In genomic region chr12:8709124-8709830, GRCh38 we compare ENCODE assay signal across 10 cellular contexts. TPM values are rescaled to one million over a fixed set of nuclear protein-coding genes. Genes with fewer than 3 reads are reported as not detected.
DNase-seq lines count a peak whose midpoint lies in the region; ATAC-seq lines count a peak whose summit lies in the region.
"Had no signal": no experiment of that assay in that cellular context is flagged by ENCODE, and none has a peak within 500 bp of the region (broad histone marks: within the 10 kb centered on the region; RNA-seq: fewer than 3 reads in every experiment).

No MANE protein-coding gene starts in this region.

- H3K9me3 Mint-ChIP-seq in effector memory CD8-positive, alpha-beta T cell = no peaks in the 10 kb centered on the region
- no peaks in the 10 kb centered on the region for H3K9me3 Mint-ChIP-seq in activated T-helper 1 cell treated with anti-CD3 and anti-CD28 coated beads, Interleukin-12 subunit alpha, Interleukin-12 subunit beta, Interleukin-2, Interleukin-4 antibody, amounts not matched to agents 30 ng/mL and 10 ng/mL and 1 ng/mL, durations not matched to agents 14 hours and 24 hours and 36 hours
- H3K9me3 Mint-ChIP-seq: activated naive CD4-positive, alpha-beta T cell treated with anti-CD3 and anti-CD28 coated beads, Interleukin-2, amount 50 U/mL, for 24 hours had no signal

- intact Hi-C loops in activated T-helper 1 cell treated with anti-CD3 and anti-CD28 coated beads, Interleukin-12 subunit alpha, Interleukin-12 subunit beta, Interleukin-2, Interleukin-4 antibody, amounts not matched to agents 30 ng/mL and 10 ng/mL and 1 ng/mL, durations not matched to agents 14 hours and 24 hours and 36 hours (cut with micrococcal nuclease) = no loop called here

- ATAC-seq in effector memory CD8-positive, alpha-beta T cell (replicated peaks) = no peak

- H3K4me1 Mint-ChIP-seq in effector memory CD8-positive, alpha-beta T cell (ENCODE audit: low read depth in 2 of 2) = peaks cover 0 to 4% of the 10 kb centered on the region in 2 donors
- H3K4me1 Mint-ChIP-seq in activated T-helper 1 cell treated with anti-CD3 and anti-CD28 coated beads, Interleukin-12 subunit alpha, Interleukin-12 subunit beta, Interleukin-2, Interleukin-4 antibody, amounts not matched to agents 30 ng/mL and 10 ng/mL and 1 ng/mL, durations not matched to agents 14 hours and 24 hours and 36 hours (ENCODE audit: low read depth) = no peaks in the 10 kb centered on the region

- H3K27ac ChIP-seq in caudate nucleus (ENCODE audit: low read depth, low read length) = peak overlapping the region; percentile 37

- DNase-seq in H4 (ENCODE audit: low spot score) (peak; percentile 69), caudate nucleus (lab: John Stamatoyannopoulos, UW) (no peak), left kidney (ENCODE audit: low read depth, low spot score) (peak; percentile 36), stromal cell of bone marrow (ENCODE audit: low read depth) (peak; percentile 30), NCI-H1417 treated with DMSO at 0.1 percent for 48 hours (lab: John Stamatoyannopoulos, UW) (no peak)
- no peak for DNase-seq in activated CD4-positive, alpha-beta T cell treated with anti-CD3 and anti-CD28 coated beads for 48 hours
- no peak for DNase-seq in effector memory CD8-positive, alpha-beta T cell
- DNase-seq in activated T-helper 1 cell treated with anti-CD3 and anti-CD28 coated beads, Interleukin-12 subunit alpha, Interleukin-12 subunit beta, Interleukin-2, Interleukin-4 antibody, amounts not matched to agents 30 ng/mL and 10 ng/mL and 1 ng/mL, durations not matched to agents 14 hours and 24 hours and 36 hours (ENCODE audit: low spot score) = no peak
- DNase-seq: T-helper 9 cell had no signal

- H3K27ac Mint-ChIP-seq in effector memory CD8-positive, alpha-beta T cell = no peak overlapping the region
- H3K27ac Mint-ChIP-seq in activated T-helper 1 cell treated with anti-CD3 and anti-CD28 coated beads, Interleukin-12 subunit alpha, Interleukin-12 subunit beta, Interleukin-2, Interleukin-4 antibody, amounts not matched to agents 30 ng/mL and 10 ng/mL and 1 ng/mL, durations not matched to agents 14 hours and 24 hours and 36 hours = no peak overlapping the region
- H3K27ac Mint-ChIP-seq: activated naive CD4-positive, alpha-beta T cell treated with anti-CD3 and anti-CD28 coated beads, Interleukin-2, amount 50 U/mL, for 24 hours had no signal

- H3K4me3 Mint-ChIP-seq in effector memory CD8-positive, alpha-beta T cell = no peak overlapping the region
- no peak overlapping the region for H3K4me3 Mint-ChIP-seq in activated T-helper 1 cell treated with anti-CD3 and anti-CD28 coated beads, Interleukin-12 subunit alpha, Interleukin-12 subunit beta, Interleukin-2, Interleukin-4 antibody, amounts not matched to agents 30 ng/mL and 10 ng/mL and 1 ng/mL, durations not matched to agents 14 hours and 24 hours and 36 hours
- H3K4me3 Mint-ChIP-seq: activated naive CD4-positive, alpha-beta T cell treated with anti-CD3 and anti-CD28 coated beads, Interleukin-2, amount 50 U/mL, for 24 hours had no signal

- no peaks in the 10 kb centered on the region for H3K27me3 Mint-ChIP-seq in effector memory CD8-positive, alpha-beta T cell
- H3K27me3 Mint-ChIP-seq in activated T-helper 1 cell treated with anti-CD3 and anti-CD28 coated beads, Interleukin-12 subunit alpha, Interleukin-12 subunit beta, Interleukin-2, Interleukin-4 antibody, amounts not matched to agents 30 ng/mL and 10 ng/mL and 1 ng/mL, durations not matched to agents 14 hours and 24 hours and 36 hours (ENCODE audit: insufficient read depth) = peaks cover 12% of the 10 kb centered on the region
- H3K27me3 Mint-ChIP-seq: activated naive CD4-positive, alpha-beta T cell treated with anti-CD3 and anti-CD28 coated beads, Interleukin-2, amount 50 U/mL, for 24 hours had no signal

- H3K36me3 Mint-ChIP-seq in effector memory CD8-positive, alpha-beta T cell (ENCODE audit: insufficient read depth) = no peaks in the 10 kb centered on the region
- no peaks in the 10 kb centered on the region for H3K36me3 Mint-ChIP-seq in activated T-helper 1 cell treated with anti-CD3 and anti-CD28 coated beads, Interleukin-12 subunit alpha, Interleukin-12 subunit beta, Interleukin-2, Interleukin-4 antibody, amounts not matched to agents 30 ng/mL and 10 ng/mL and 1 ng/mL, durations not matched to agents 14 hours and 24 hours and 36 hours (ENCODE audit: low read depth)

RNA-seq across cellular contexts. Expression of gene RIMKLB, which starts 11.5 kb away (rescaled TPM):
- 15.9 and 18.6 TPM in 2 replicates for total RNA-seq in H4 (2014; rRNA removed; shearing (Covaris generic))
- 0.47 and 0.52 TPM in 2 replicates for total RNA-seq in activated T-helper 1 cell treated with anti-CD3 and anti-CD28 coated beads, Interleukin-12 subunit alpha, Interleukin-12 subunit beta, Interleukin-2, Interleukin-4 antibody, amounts not matched to agents 30 ng/mL and 10 ng/mL and 1 ng/mL, durations not matched to agents 14 hours and 24 hours and 36 hours

RNA-seq across cellular contexts. Expression of gene MFAP5, which starts 46.7 kb away (rescaled TPM):
- not detected in 2 replicates for total RNA-seq in H4 (2014; rRNA removed; shearing (Covaris generic))
- total RNA-seq in activated T-helper 1 cell treated with anti-CD3 and anti-CD28 coated beads, Interleukin-12 subunit alpha, Interleukin-12 subunit beta, Interleukin-2, Interleukin-4 antibody, amounts not matched to agents 30 ng/mL and 10 ng/mL and 1 ng/mL, durations not matched to agents 14 hours and 24 hours and 36 hours = not detected in 2 replicates

Comparison
In these comparisons a context has a peak if more than half of its experiments do, and no peak if none do; other contexts are left out.
1. DNase-seq: peak in H4 (single experiment), left kidney (single experiment) and stromal cell of bone marrow (single experiment); none in caudate nucleus (0 of 61), activated CD4-positive, alpha-beta T cell treated with anti-CD3 and anti-CD28 coated beads for 48 hours (single experiment), effector memory CD8-positive, alpha-beta T cell (0 of 3), activated T-helper 1 cell treated with anti-CD3 and anti-CD28 coated beads, Interleukin-12 subunit alpha, Interleukin-12 subunit beta, Interleukin-2, Interleukin-4 antibody, amounts not matched to agents 30 ng/mL and 10 ng/mL and 1 ng/mL, durations not matched to agents 14 hours and 24 hours and 36 hours (single experiment) and NCI-H1417 treated with DMSO at 0.1 percent for 48 hours (single experiment).
2. RNA of gene RIMKLB, which starts 11.5 kb away (total RNA-seq): 15.9 to 18.6 TPM in H4; 0.47 to 0.52 TPM in activated T-helper 1 cell treated with anti-CD3 and anti-CD28 coated beads, Interleukin-12 subunit alpha, Interleukin-12 subunit beta, Interleukin-2, Interleukin-4 antibody, amounts not matched to agents 30 ng/mL and 10 ng/mL and 1 ng/mL, durations not matched to agents 14 hours and 24 hours and 36 hours; every median in the first group is over 10 times any median in the second.